ENCODE assay signal across 8 cellular contexts in genomic region chr2:85327757-85328617, GRCh38. TPM values are rescaled to one million over a fixed set of nuclear protein-coding genes. Genes with fewer than 3 reads are reported as not detected.
DNase-seq lines count a peak whose midpoint lies in the region; ATAC-seq, FAIRE-seq and TF ChIP-seq lines count a peak whose summit lies in the region.

TSS of gene TGOLN2 (minus strand) at chr2:85327989. CDS start at chr2:85327962, 27 bp downstream.

- H2BK15ac ChIP-seq in H1 (ENCODE audit: low read length) (peak within 1 kb of the TSS; percentile 100), mesenchymal stem cell (ENCODE audit: low read depth, poor library complexity, severe bottlenecking) (peak within 1 kb of the TSS; percentile 62)

- POLR2A ChIA-PET in Caco-2 (lab: Charles Lee) (interaction anchor here (0.6 to 2.5 kb wide), 8 partner anchors 11 to 719 kb away, joined by 3 to 18 read pairs (median 6); partner anchors contain the start of genes ELMOD3, MAT2A, RETSAT and SH2D6), H1 (lab: Charles Lee; ENCODE audit: partially characterized antibody) (interaction anchor here (0.8 to 6.2 kb wide), 21 partner anchors 8 to 262 kb away, joined by 3 to 70 read pairs (median 6); partner anchors contain the start of genes ELMOD3, GGCX, MAT2A and RETSAT)

- CTCF ChIA-PET in Caco-2 (lab: Charles Lee) (interaction anchor here (1.2 kb wide), 1 partner anchor 27 kb away, joined by 4 read pairs; the partner anchor contains the start of gene ELMOD3), H1 (lab: Charles Lee; ENCODE audit: partially characterized antibody) (interaction anchor here (0.6 to 2.2 kb wide), 5 partner anchors 28 to 266 kb away, joined by 3 to 8 read pairs (median 3); no protein-coding TSS in a partner anchor)

- peak within 1 kb of the TSS; percentile 100 for H2BK5ac ChIP-seq in H1 (ENCODE audit: low read depth, low read length)
- peak within 1 kb of the TSS; percentile 40 for H2BK5ac ChIP-seq in mesenchymal stem cell (ENCODE audit: low read depth, low read length, poor library complexity, severe bottlenecking)

- H3K9ac ChIP-seq in H1 (replicated peaks in 1 of 4; ENCODE audit: extremely low read depth in 1 of 4, low read depth in 3 of 4, low read length in 3 of 4) (peak within 1 kb of the TSS; percentile 90 to 99 (median 98)), mesenchymal stem cell (ENCODE audit: low read length) (peak within 1 kb of the TSS; percentile 94)

- H3K18ac ChIP-seq in H1 (ENCODE audit: extremely low read depth, low read length) (peak within 1 kb of the TSS; percentile 100), mesenchymal stem cell (ENCODE audit: low read depth in 1 of 2, low read length in 2 of 2) (peak within 1 kb of the TSS; percentile 92 to 93)

- intact Hi-C loops in Caco-2 (cut with micrococcal nuclease; ENCODE audit: unreplicated experiment), result loop anchor here (5.0 kb wide), 1 partner anchor 209 kb away; the partner anchor contains the start of gene MAT2A

- TF ChIP-seq POLR2A in H1 (IDR thresholded peaks at IDR 0.05; ENCODE audit: control extremely low read depth in 1 of 2, low read depth in 2 of 2, low read length in 2 of 2), result peak; percentile 99 to 100

- peaks cover 0 to 9% of the 10 kb centered on the region in 2 experiments for H4K20me1 ChIP-seq in H1 (replicated peaks in 1 of 2; ENCODE audit: control insufficient read depth in 1 of 2, insufficient read depth in 2 of 2, low read length in 2 of 2)

- no peak for FAIRE-seq in H1 (lab: Jason Lieb, UNC)

- peaks cover 17% of the 10 kb centered on the region for H3K23me2 ChIP-seq in H1 (ENCODE audit: low read depth, low read length)

- H2AK5ac ChIP-seq in H1 (ENCODE audit: low read depth, low read length) (peak within 1 kb of the TSS; percentile 71; the same call in 1 of the 2 replicates), mesenchymal stem cell (ENCODE audit: low read length, severe bottlenecking) (peak within 1 kb of the TSS; percentile 63)

- H4K91ac ChIP-seq in H1 (replicated peaks; ENCODE audit: insufficient read length, low read length) (peak within 1 kb of the TSS; percentile 88), mesenchymal stem cell (ENCODE audit: low read length) (peak within 1 kb of the TSS; percentile 77)

- H2BK20ac ChIP-seq in H1 (ENCODE audit: low read length), result no peak within 1 kb of the TSS

- peaks cover 9 to 24% of the 10 kb centered on the region in 2 experiments for H3K79me2 ChIP-seq in H1 (ENCODE audit: control insufficient read depth in 1 of 2, insufficient read depth in 2 of 2, low read length in 2 of 2)

- H3K27ac Mint-ChIP-seq in Caco-2 (ENCODE audit: unreplicated experiment), result peak within 1 kb of the TSS; percentile 97

- TSS peak; percentile 93 for BruUV-seq in Caco-2 (replicated peaks; lab: Mats Ljungman, UMichigan)

- H2AFZ ChIP-seq in H1 (ENCODE audit: low read length) (peak within 1 kb of the TSS; percentile 53), mesenchymal stem cell (ENCODE audit: low read depth, low read length) (peak within 1 kb of the TSS; percentile 58)

- H3K27ac ChIP-seq in H1 (ENCODE audit: low read depth, low read length) (peak within 1 kb of the TSS; percentile 99), mesenchymal stem cell (ENCODE audit: low read length, poor library complexity, severe bottlenecking) (peak within 1 kb of the TSS; percentile 77)

- H3K27me3 ChIP-seq in Caco-2 (replicated peaks; ENCODE audit: control insufficient read depth, insufficient read depth, low read length) (no peaks in the 10 kb centered on the region), H1 (replicated peaks in 1 of 4; ENCODE audit: control insufficient read depth in 3 of 4, extremely low read depth in 1 of 4, insufficient read depth in 3 of 4, low read length in 3 of 4) (no peaks in the 10 kb centered on the region; a peak in 1 of 7 replicates), mesenchymal stem cell (ENCODE audit: control insufficient read depth in 1 of 2, insufficient read depth in 1 of 2, low read length in 2 of 2) (no peaks in the 10 kb centered on the region)

- H4K8ac ChIP-seq in H1 (ENCODE audit: extremely low read depth, insufficient read depth, low read length), result peak within 1 kb of the TSS; percentile 99
- peak within 1 kb of the TSS; percentile 55 for H4K8ac ChIP-seq in mesenchymal stem cell (ENCODE audit: low read length)

- H3K4ac ChIP-seq in H1 (replicated peaks; ENCODE audit: insufficient read length, low read depth, low read length) (peak within 1 kb of the TSS; percentile 95), mesenchymal stem cell (ENCODE audit: low read depth in 1 of 2, low read length in 2 of 2) (peak within 1 kb of the TSS; percentile 75 to 81)

- TF ChIP-seq EP300 in H1 (IDR thresholded peaks at IDR 0.05; ENCODE audit: borderline replicate concordance in 1 of 2, low read depth in 2 of 2, low read length in 2 of 2), result no peak

- H3K36me3 ChIP-seq in Caco-2 (ENCODE audit: control insufficient read depth, insufficient read depth, low read length), result peaks cover 5% of the 10 kb centered on the region; the same call in 1 of the 2 replicates
- peaks cover 11 to 23% (median 15%) of the 10 kb centered on the region in 4 experiments for H3K36me3 ChIP-seq in H1 (ENCODE audit: control insufficient read depth in 2 of 4, insufficient read depth in 4 of 4, low read length in 3 of 4)
- H3K36me3 ChIP-seq in mesenchymal stem cell (ENCODE audit: control insufficient read depth in 1 of 2, insufficient read depth in 2 of 2, low read depth in 1 of 2, low read length in 2 of 2), result peaks cover 27 to 37% of the 10 kb centered on the region in 2 experiments

- H3K79me1 ChIP-seq in H1 (ENCODE audit: low read depth, low read length), result peaks cover 17% of the 10 kb centered on the region
- H3K79me1 ChIP-seq in mesenchymal stem cell (replicated peaks; ENCODE audit: low read length, poor library complexity, severe bottlenecking), result peaks cover 6% of the 10 kb centered on the region

- H3K27me3 Mint-ChIP-seq in Caco-2 (ENCODE audit: insufficient read depth, unreplicated experiment), result no peaks in the 10 kb centered on the region

- peaks cover 22% of the 10 kb centered on the region for H3K4me1 Mint-ChIP-seq in Caco-2 (ENCODE audit: low read depth, unreplicated experiment)

- peak; percentile 85 for ATAC-seq in GM21381 (IDR thresholded peaks at IDR 0.05; ENCODE audit: unreplicated experiment)

- H4K5ac ChIP-seq in H1 (ENCODE audit: insufficient read length, low read depth, low read length), result peak within 1 kb of the TSS; percentile 97

- peak in 1 of 2 experiments; percentile 14 for TF ChIP-seq CTCF in Caco-2 (IDR thresholded peaks at IDR 0.05; ENCODE audit: insufficient read depth in 1 of 2, low read depth in 1 of 2, low read length in 1 of 2, severe bottlenecking in 1 of 2, unreplicated experiment in 1 of 2)
- peak in 1 of 3 experiments; percentile 8; a peak in 2 of 4 replicates for TF ChIP-seq CTCF in H1 (IDR thresholded peaks at IDR 0.05; ENCODE audit: control extremely low read depth in 1 of 3, insufficient read depth in 1 of 3, low read depth in 1 of 3, low read length in 3 of 3)

- 1% methylated on average over 47 of the region's 63 CpGs; no CpG with 5 or more reads in 1 of the 2 experiments for WGBS in H1 (ENCODE audit: extremely low coverage in 1 of 2, insufficient coverage in 1 of 2, insufficient read length in 1 of 2, insufficient replicate concordance in 2 of 2, low coverage in 1 of 2, low lambda C conversion rate in 2 of 2, missing lambda C conversion rate in 1 of 2), 2 experiments
- under 1% methylated on average over 62 of the region's 63 CpGs for WGBS in mesenchymal stem cell

- DNase-seq in Caco-2, result peak; percentile 91 to 94
- DNase-seq in HUDEP-2 (lab: John Stamatoyannopoulos, UW; ENCODE audit: unreplicated experiment in 76 of 76), result peak in 75 of 76 experiments; percentile 13 to 90 (median 80)
- DNase-seq in NOMO-1 treated with dmso at 0.1 percent for 144 hours (lab: John Stamatoyannopoulos, UW; ENCODE audit: unreplicated experiment), result peak; percentile 94
- peak; percentile 80 to 84 (median 82) for DNase-seq in activated CD8-positive, alpha-beta memory T cell treated with anti-CD3 and anti-CD28 coated beads for 48 hours (ENCODE audit: low read depth in 2 of 3, low spot score in 2 of 3)
- DNase-seq in H1 (ENCODE audit: low read depth in 1 of 2, low spot score in 2 of 2), result peak; percentile 58 to 94
- peak; percentile 93 for DNase-seq in mesenchymal stem cell
- DNase-seq in stimulated activated CD8-positive, alpha-beta memory T cell treated with anti-CD3 and anti-CD28 coated beads, Interleukin-12 subunit alpha, Interleukin-12 subunit beta, amount 100 ng/mL, for 24 hours (ENCODE audit: extremely low read depth), result peak; percentile 87

- peaks cover 7% of the 10 kb centered on the region for H3K9me3 Mint-ChIP-seq in Caco-2 (ENCODE audit: unreplicated experiment)

- H3K23ac ChIP-seq in H1 (ENCODE audit: insufficient read length) (no peak within 1 kb of the TSS), mesenchymal stem cell (ENCODE audit: low read length in 2 of 2) (peak within 1 kb of the TSS in 1 of 2 experiments; percentile 5)

- peak within 1 kb of the TSS; percentile 93 for H3K56ac ChIP-seq in H1 (replicated peaks; ENCODE audit: insufficient read length, low read depth, low read length)

- H2BK120ac ChIP-seq in H1 (replicated peaks; ENCODE audit: low read depth, low read length), result peak within 1 kb of the TSS; percentile 91
- peak within 1 kb of the TSS; percentile 42 for H2BK120ac ChIP-seq in mesenchymal stem cell (ENCODE audit: low read depth, low read length)

- peak within 1 kb of the TSS; percentile 18 for H3K14ac ChIP-seq in H1 (ENCODE audit: insufficient read length)
- H3K14ac ChIP-seq in mesenchymal stem cell (ENCODE audit: low read length in 2 of 2), result peak within 1 kb of the TSS in 1 of 2 experiments; percentile 46

- H3K4me3 ChIP-seq in Caco-2 (ENCODE audit: low read depth, low read length) (peak within 1 kb of the TSS; percentile 93), H1 (ENCODE audit: extremely low read depth in 1 of 4, insufficient read depth in 2 of 4, low read depth in 3 of 4, low read length in 4 of 4) (peak within 1 kb of the TSS; percentile 61 to 96 (median 84)), mesenchymal stem cell (ENCODE audit: insufficient read depth in 1 of 2, low read depth in 1 of 2, low read length in 2 of 2) (peak within 1 kb of the TSS; percentile 75 to 82)

- H2BK12ac ChIP-seq in H1 (ENCODE audit: low read depth, low read length), result peak within 1 kb of the TSS; percentile 99
- peak within 1 kb of the TSS in 1 of 2 experiments; percentile 13 for H2BK12ac ChIP-seq in mesenchymal stem cell (ENCODE audit: low read length in 2 of 2)

- H3K36me3 Mint-ChIP-seq in Caco-2 (ENCODE audit: insufficient read depth, unreplicated experiment), result peaks cover 46% of the 10 kb centered on the region

- H3K4me1 ChIP-seq in Caco-2 (peaks cover 25% of the 10 kb centered on the region), H1 (replicated peaks in 1 of 4; ENCODE audit: control insufficient read depth in 3 of 4, insufficient read depth in 4 of 4, low read length in 3 of 4) (peaks cover 0 to 13% (median 7%) of the 10 kb centered on the region in 4 experiments; a peak in 6 of 7 replicates), mesenchymal stem cell (ENCODE audit: control insufficient read depth, insufficient read depth, low read depth, low read length) (peaks cover 19% of the 10 kb centered on the region)

- no peak; a peak in 1 of 4 replicates for TF ChIP-seq RAD21 in H1 (IDR thresholded peaks at IDR 0.05 in 1 of 2, conservative IDR thresholded peaks at IDR 0.05 in 1 of 2; ENCODE audit: low read depth in 2 of 2, low read length in 2 of 2)

- H3K4me3 Mint-ChIP-seq in Caco-2 (ENCODE audit: unreplicated experiment), result peak within 1 kb of the TSS; percentile 86

- H3K4me2 ChIP-seq in H1 (ENCODE audit: insufficient read depth in 1 of 2, low read depth in 2 of 2, low read length in 2 of 2) (peak within 1 kb of the TSS; percentile 86 to 99), mesenchymal stem cell (ENCODE audit: low read length, poor library complexity, severe bottlenecking) (peak within 1 kb of the TSS; percentile 95)

- H3K9me3 ChIP-seq in Caco-2 (no peaks in the 10 kb centered on the region), H1 (ENCODE audit: insufficient read depth in 2 of 2, low read depth in 1 of 2, low read length in 1 of 2) (no peaks in the 10 kb centered on the region), mesenchymal stem cell (ENCODE audit: control insufficient read depth, low read length) (no peaks in the 10 kb centered on the region)

RNA-seq across cellular contexts. Expression of gene TGOLN2, which starts in this region (rescaled TPM):
- 109 and 119 TPM in 2 replicates for total RNA-seq in Caco-2 (2022)
- total RNA-seq in H1 (2021; fragmentation: NEBNext Ultra II Directional; extraction: Animal tissue kit (Norgen Biotek cat#: 25700)), result 36.3 and 38.9 TPM in 2 replicates
- polyA plus RNA-seq in H1 (2011; rRNA removed), result 31.1 and 33.9 TPM in 2 replicates
- polyA plus RNA-seq in H1 (2011; cell fraction: cytosol; rRNA removed), result 36.4 TPM
- polyA plus RNA-seq in H1 (2011; cell fraction: nucleus; rRNA removed), result 29.4 TPM
- 21.1 to 28.9 TPM (median 25.9 TPM) in 4 replicates for polyA plus RNA-seq in H1 (2012, experiment 1 of 2)
- polyA plus RNA-seq in H1 (2012, experiment 2 of 2), result 3.1 TPM
- 46.3 TPM for polyA plus RNA-seq in H1 (2013, experiment 1 of 2)
- polyA plus RNA-seq in H1 (2013, experiment 2 of 2), result 52.7 TPM
- 23.4 and 26.2 TPM in 2 replicates for polyA minus RNA-seq in H1 (2011; rRNA and poly(A)+ RNA removed)
- polyA minus RNA-seq in H1 (2011; cell fraction: cytosol; rRNA and poly(A)+ RNA removed), result 19.7 TPM
- polyA minus RNA-seq in H1 (2011; cell fraction: nucleus; rRNA and poly(A)+ RNA removed), result 21.7 TPM
- polyA plus RNA-seq in mesenchymal stem cell (2013, experiment 1 of 2), result 124 TPM
- 124 TPM for polyA plus RNA-seq in mesenchymal stem cell (2013, experiment 2 of 2)

Comparison
In these comparisons a context has a peak if more than half of its experiments do, and no peak if none do; other contexts are left out.
1. Peak in every context shown above with its lines: DNase-seq, ATAC-seq, H3K4me3 ChIP-seq and H3K27ac ChIP-seq.